8 cellular contexts compared by ENCODE assay signal in the genomic region with DNA sequence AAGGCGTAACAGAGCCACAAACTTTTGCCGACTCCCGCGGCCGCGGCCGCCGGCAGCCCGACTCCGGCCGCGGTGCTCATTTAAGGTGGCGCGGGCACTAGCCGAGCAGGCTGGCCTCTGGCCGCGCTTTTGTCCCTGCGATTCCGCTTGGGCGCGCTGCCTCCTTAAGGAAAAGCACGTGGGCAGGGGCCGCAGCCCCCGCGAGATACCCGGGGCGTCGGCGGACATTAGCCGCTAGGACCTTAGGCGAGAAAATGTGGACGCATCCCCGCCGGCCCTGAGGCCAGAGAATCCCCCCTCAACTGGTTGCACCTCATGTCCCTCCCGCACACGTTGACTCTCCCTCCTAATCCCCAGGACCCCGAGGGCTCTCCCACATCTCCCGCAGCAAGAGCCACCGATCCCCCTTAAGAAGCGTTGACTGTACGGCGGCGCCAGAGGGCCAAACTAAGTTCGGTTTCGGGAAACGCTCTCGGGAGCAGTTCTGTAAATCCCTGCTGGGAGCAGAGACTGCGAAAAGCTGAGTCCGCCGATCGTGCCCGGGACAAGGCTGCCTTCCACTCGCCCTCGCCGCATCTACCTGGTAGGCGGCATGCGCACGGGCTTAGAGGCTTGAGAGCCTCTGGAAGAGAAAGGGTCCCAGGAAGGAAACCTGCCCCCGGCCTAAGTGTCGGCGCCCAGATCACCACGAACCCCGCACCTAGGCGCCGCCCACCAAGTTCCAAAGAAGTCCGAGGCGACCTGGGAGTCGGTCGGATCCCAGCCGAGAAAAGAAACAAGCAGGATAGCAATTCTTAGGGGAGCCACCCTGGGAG. TPM values are rescaled to one million over a fixed set of nuclear protein-coding genes. Genes with fewer than 3 reads are reported as not detected.
DNase-seq lines count a peak whose midpoint lies in the region; ATAC-seq, FAIRE-seq and TF ChIP-seq lines count a peak whose summit lies in the region.

No MANE protein-coding gene starts in this region.

- H3K4me3 ChIP-seq in HCT116 (replicated peaks in 1 of 2; ENCODE audit: low read depth in 1 of 2, low read length in 2 of 2): peak overlapping the region; percentile 64 to 72
- peak overlapping the region; percentile 55 to 56 for H3K4me3 ChIP-seq in body of pancreas
- H3K4me3 ChIP-seq in hepatocyte: peak overlapping the region; percentile 58
- peak overlapping the region; percentile 91 for H3K4me3 ChIP-seq in psoas muscle

- H3K4me3 Mint-ChIP-seq in T-helper 17 cell: peak overlapping the region; percentile 95

- peak overlapping the region; percentile 90 for H3K4me2 ChIP-seq in HCT116 (ENCODE audit: low read length)
- H3K4me2 ChIP-seq in hepatocyte: peak overlapping the region; percentile 92

- TF ChIP-seq POLR2A in HCT116 (IDR thresholded peaks at IDR 0.05; ENCODE audit: borderline replicate concordance, extremely low read depth, insufficient read depth, insufficient read length) (no peak), body of pancreas (IDR thresholded peaks at IDR 0.05) (peak in 1 of 3 donors; percentile 34)

- H2AFZ ChIP-seq in HCT116 (ENCODE audit: low read depth, low read length, poor library complexity, severe bottlenecking) (peak overlapping the region; percentile 87), hepatocyte (peak overlapping the region; percentile 89)

- DNase-seq in Daoy (ENCODE audit: low read depth): peak; percentile 93
- peak; percentile 93 for DNase-seq in HCT116 (ENCODE audit: low read depth, low spot score)
- peak; percentile 28 for DNase-seq in NCI-H1436 treated with DMSO at 0.1 percent for 48 hours (lab: John Stamatoyannopoulos, UW)
- peak in 1 of 3 donors; percentile 51 for DNase-seq in T-helper 17 cell
- DNase-seq in body of pancreas: peak; percentile 86 to 90 (median 88)
- DNase-seq in hepatocyte (ENCODE audit: low spot score): peak; percentile 90
- DNase-seq in psoas muscle: peak; percentile 95
- no peak for DNase-seq in GM19239 (ENCODE audit: insufficient read length, low spot score)

- H4K20me1 ChIP-seq in HCT116 (ENCODE audit: insufficient read depth): no peaks in the 10 kb centered on the region
- H4K20me1 ChIP-seq in hepatocyte (ENCODE audit: insufficient read depth, poor library complexity, severe bottlenecking): no peaks in the 10 kb centered on the region

- intact Hi-C loops in HCT116 (cut with micrococcal nuclease) (no loop called here), body of pancreas (cut with DNase I) (no loop called here), psoas muscle (cut with DNase I) (no loop called here)

- H3K9me2 ChIP-seq in HCT116 (ENCODE audit: insufficient read depth) (no peaks in the 10 kb centered on the region), hepatocyte (replicated peaks; ENCODE audit: insufficient read depth) (no peaks in the 10 kb centered on the region)

- H3K27me3 Mint-ChIP-seq in T-helper 17 cell: peaks cover 47% of the 10 kb centered on the region

- H3K27me3 ChIP-seq in HCT116 (ENCODE audit: insufficient read depth, low read length): no peaks in the 10 kb centered on the region
- peaks cover 4 to 32% of the 10 kb centered on the region in 2 donors for H3K27me3 ChIP-seq in body of pancreas
- peaks cover 66% of the 10 kb centered on the region for H3K27me3 ChIP-seq in hepatocyte
- H3K27me3 ChIP-seq in psoas muscle (ENCODE audit: insufficient read depth in 3 of 3, low read length in 2 of 3): peaks cover 0 to 81% (median 35%) of the 10 kb centered on the region in 3 donors

- peak overlapping the region; percentile 92 for H3K9ac ChIP-seq in HCT116 (ENCODE audit: low read length)

- peak overlapping the region; percentile 90 for H3K27ac Mint-ChIP-seq in T-helper 17 cell

- H3K4me1 Mint-ChIP-seq in T-helper 17 cell: peaks cover 10% of the 10 kb centered on the region

- H3K79me2 ChIP-seq in HCT116 (ENCODE audit: insufficient read depth, low read length): peaks cover 21% of the 10 kb centered on the region
- peaks cover 4% of the 10 kb centered on the region for H3K79me2 ChIP-seq in hepatocyte

- CTCF ChIA-PET in HCT116 (lab: Charles Lee): interaction anchor here (1.1 to 1.6 kb wide), 3 partner anchors 12 to 26 kb away, joined by 3 to 8 read pairs (median 4); no protein-coding TSS in a partner anchor

- no peak for FAIRE-seq in GM19239 (lab: Jason Lieb, UNC)

- H3K36me3 ChIP-seq in HCT116 (ENCODE audit: control insufficient read depth in 1 of 2, insufficient read depth in 2 of 2, low read length in 2 of 2): no peaks in the 10 kb centered on the region
- no peaks in the 10 kb centered on the region for H3K36me3 ChIP-seq in body of pancreas (replicated peaks in 1 of 2; ENCODE audit: insufficient read depth in 1 of 2, low read depth in 2 of 2)
- H3K36me3 ChIP-seq in hepatocyte (replicated peaks; ENCODE audit: insufficient read depth, low read depth): no peaks in the 10 kb centered on the region
- no peaks in the 10 kb centered on the region for H3K36me3 ChIP-seq in psoas muscle (ENCODE audit: insufficient read depth in 1 of 2, low read depth in 1 of 2)

- H3K4me1 ChIP-seq in HCT116 (ENCODE audit: control insufficient read depth in 1 of 2, insufficient read depth in 2 of 2, low read length in 2 of 2): peaks cover 12 to 37% of the 10 kb centered on the region in 2 experiments
- H3K4me1 ChIP-seq in body of pancreas: peaks cover 47% of the 10 kb centered on the region
- H3K4me1 ChIP-seq in hepatocyte (ENCODE audit: insufficient read depth): peaks cover 22% of the 10 kb centered on the region
- H3K4me1 ChIP-seq in psoas muscle: peaks cover 30% of the 10 kb centered on the region

- no peak for TF ChIP-seq RAD21 in HCT116 (IDR thresholded peaks at IDR 0.05; ENCODE audit: low read depth)

- peak overlapping the region; percentile 98 for H3K27ac ChIP-seq in HCT116 (ENCODE audit: low read depth, low read length)
- H3K27ac ChIP-seq in body of pancreas: peak overlapping the region; percentile 44 to 86 (median 71)
- H3K27ac ChIP-seq in hepatocyte: peak overlapping the region; percentile 75
- peak overlapping the region; percentile 78 for H3K27ac ChIP-seq in psoas muscle

- RAD21 ChIA-PET in HCT116 (lab: Charles Lee; ENCODE audit: low non-redundant PET in 1 of 2, low total read pairs in 2 of 2, uncharacterized antibody in 2 of 2, unreplicated experiment in 2 of 2): no interaction called here

- no peak for TF ChIP-seq CTCF in HCT116 (IDR thresholded peaks at IDR 0.05 in 2 of 3, conservative IDR thresholded peaks at IDR 0.05 in 1 of 3; ENCODE audit: borderline replicate concordance in 1 of 3, insufficient read depth in 1 of 3, low read depth in 2 of 3, low read length in 2 of 3)
- peak in 1 of 7 experiments; percentile 16 for TF ChIP-seq CTCF in body of pancreas (IDR thresholded peaks at IDR 0.05)
- TF ChIP-seq CTCF in hepatocyte (IDR thresholded peaks at IDR 0.05; ENCODE audit: poor library complexity): no peak
- TF ChIP-seq CTCF in psoas muscle (IDR thresholded peaks at IDR 0.05): no peak

- no TSS peak for BruUV-seq in HCT116 (replicated peaks; lab: Mats Ljungman, UMichigan)

- POLR2A ChIA-PET in HCT116 (lab: Charles Lee): interaction anchor here (0.7 to 1.0 kb wide), 2 partner anchors 28 to 1817 kb away, joined by 3 read pairs; no protein-coding TSS in a partner anchor

- ATAC-seq in HCT116 (peak; percentile 30), T-helper 17 cell (peak; percentile 47), body of pancreas (peak; percentile 76), psoas muscle (peak; percentile 81 to 88 (median 86))

- H3K9me3 ChIP-seq in HCT116 (ENCODE audit: control insufficient read depth in 1 of 2, insufficient read depth in 1 of 2, low read depth in 1 of 2, low read length in 2 of 2) (no peaks in the 10 kb centered on the region), T-helper 17 cell (ENCODE audit: control insufficient read depth, low read length, poor library complexity, severe bottlenecking) (peaks cover 11% of the 10 kb centered on the region), body of pancreas (no peaks in the 10 kb centered on the region), hepatocyte (ENCODE audit: low read depth) (no peaks in the 10 kb centered on the region), psoas muscle (no peaks in the 10 kb centered on the region)

- whole genome bisulfite sequencing in body of pancreas, 2 donors: 0 to 1% methylated on average over 18 to 69 of the region's 70 CpGs
- WGBS in hepatocyte (ENCODE audit: low lambda C conversion rate, missing lambda C conversion rate): under 1% methylated on average over 68 of the region's 70 CpGs
- WGBS in psoas muscle, 3 donors: 0% methylated on average over 55 to 70 of the region's 70 CpGs

- peaks cover 3% of the 10 kb centered on the region for H3K36me3 Mint-ChIP-seq in T-helper 17 cell (ENCODE audit: low read depth)

TF ChIP-seq in HCT116, 20 proteins besides CTCF, POLR2A, EP300 and RAD21 (continues in another document):
- peak; percentile 55 for TF ChIP-seq TCF7L2 (IDR thresholded peaks at IDR 0.05; ENCODE audit: borderline replicate concordance, extremely low read depth, insufficient read depth, insufficient read length)
- TF ChIP-seq CBX3 (IDR thresholded peaks at IDR 0.05; ENCODE audit: low read depth): no peak
- no peak for TF ChIP-seq SP1 (IDR thresholded peaks at IDR 0.05; ENCODE audit: low read depth)
- no peak for TF ChIP-seq EZH2phosphoT487 (IDR thresholded peaks at IDR 0.05; ENCODE audit: borderline replicate concordance)
- no peak for TF ChIP-seq MAX (IDR thresholded peaks at IDR 0.05)

RNA-seq across cellular contexts. Expression of gene SATB2, which starts 1.8 kb away (rescaled TPM):
- 8.2 and 11.5 TPM in 2 replicates for total RNA-seq in Daoy (2014; rRNA removed; shearing (Covaris generic))
- total RNA-seq in HCT116 (2021; ENCODE audit: unreplicated experiment) (13.8 TPM), T-helper 17 cell (under 1 TPM; 0.05 to 0.29 TPM), body of pancreas (1 to 10 TPM; 2.6 to 4.3 TPM), hepatocyte (7.7 and 8.7 TPM in 2 replicates), psoas muscle (1 to 10 TPM in 3 of 4 donors, under 1 TPM in 1; 0.99 to 2.4 (median 1.9) TPM)
- 3.9 and 4.0 TPM in 2 replicates for polyA plus RNA-seq in HCT116 (2012)
- polyA plus RNA-seq in hepatocyte (1.9 and 2.7 TPM in 2 replicates), psoas muscle (1 to 10 TPM in 1 of 3 donors, under 1 TPM in 2; 0.46 to 1.6 (median 0.55) TPM)

Comparison
In these comparisons a context has a peak if more than half of its experiments do, and no peak if none do; other contexts are left out.
1. ATAC-seq: peak in every context shown above with its lines; median percentile 86 in psoas muscle; 76 in body of pancreas; 47 in T-helper 17 cell; 30 in HCT116.